In the genomic region with DNA sequence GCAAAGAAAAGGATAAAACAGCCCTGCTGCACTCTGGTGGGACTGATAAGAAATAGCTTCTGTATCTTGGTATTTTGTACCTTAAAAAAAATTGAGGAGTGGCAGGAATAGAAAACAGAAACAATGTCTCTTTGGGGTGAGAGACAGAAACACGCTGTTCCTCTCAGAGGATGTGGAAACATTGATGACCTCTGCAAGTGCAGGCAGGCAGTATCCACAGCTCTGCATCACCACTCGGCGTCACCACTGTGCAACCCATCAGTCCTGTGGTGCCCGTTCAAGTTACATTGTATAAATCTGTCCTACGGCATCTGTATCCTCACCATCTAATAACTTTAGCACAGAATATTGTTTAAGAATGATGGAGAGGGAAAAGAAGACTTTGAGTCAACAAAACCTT, we compare ENCODE assay signal across 10 cellular contexts.
A peak's percentile ranks its signal among the peaks of the same experiment; 100 is the strongest.
DNase-seq lines count a peak whose midpoint lies in the region; ATAC-seq and TF ChIP-seq lines count a peak whose summit lies in the region.
"Had no signal": no experiment of that assay in that cellular context is flagged by ENCODE, and none has a peak within 500 bp of the region (broad histone marks: within the 10 kb centered on the region; RNA-seq: fewer than 3 reads in every experiment).

No MANE protein-coding gene starts in this region.

- H3K18ac ChIP-seq in neuronal stem cell (ENCODE audit: low read length): no peak overlapping the region

- WGBS in right cardiac atrium: 18% methylated on average over 5 of the region's 5 CpGs
- no CpG with 5 or more reads among the region's 5 CpGs for whole genome bisulfite sequencing in neuronal stem cell (ENCODE audit: extremely low coverage in 2 of 2, insufficient read length in 2 of 2, insufficient replicate concordance in 1 of 2), 2 donors

- no peak overlapping the region for H2AK5ac ChIP-seq in neuronal stem cell (ENCODE audit: low read depth, low read length)

- H3K27me3 ChIP-seq in right cardiac atrium (ENCODE audit: control insufficient read depth, insufficient read depth) (no peaks in the 10 kb centered on the region), neuronal stem cell (ENCODE audit: control insufficient read depth in 3 of 3, insufficient read depth in 3 of 3, low read depth in 1 of 3, low read length in 3 of 3) (no peaks in the 10 kb centered on the region)

- ATAC-seq in GM21737 (IDR thresholded peaks at IDR 0.05; ENCODE audit: unreplicated experiment) (peak; percentile 74), right cardiac atrium (peak; percentile 98 to 100)
- ATAC-seq: CD8-positive, alpha-beta T cell had no signal

- H2BK12ac ChIP-seq in neuronal stem cell (ENCODE audit: low read length): no peak overlapping the region

- no peak overlapping the region for H4K8ac ChIP-seq in neuronal stem cell (ENCODE audit: low read depth, low read length)

- H2AFZ ChIP-seq in neuronal stem cell (ENCODE audit: low read length): no peak overlapping the region

- H3K9me3 ChIP-seq in right cardiac atrium (ENCODE audit: control insufficient read depth, low read length): no peaks in the 10 kb centered on the region
- no peaks in the 10 kb centered on the region for H3K9me3 ChIP-seq in neuronal stem cell (replicated peaks in 1 of 2; ENCODE audit: control insufficient read depth in 2 of 2, insufficient read depth in 1 of 2, low read depth in 1 of 2, low read length in 2 of 2)

- no peak overlapping the region for H3K4me2 ChIP-seq in neuronal stem cell (ENCODE audit: insufficient read depth, low read length, poor library complexity, severe bottlenecking)

- H3K23ac ChIP-seq in neuronal stem cell (ENCODE audit: low read depth, low read length, poor library complexity): no peak overlapping the region

- no peak overlapping the region for H2BK5ac ChIP-seq in neuronal stem cell (ENCODE audit: low read length)

- H3K4me1 ChIP-seq in right cardiac atrium (ENCODE audit: control insufficient read depth, insufficient read depth, low read length): peaks cover 1% of the 10 kb centered on the region
- peaks cover 0 to 9% of the 10 kb centered on the region in 2 donors for H3K4me1 ChIP-seq in neuronal stem cell (ENCODE audit: control insufficient read depth in 2 of 2, insufficient read depth in 1 of 2, low read depth in 1 of 2, low read length in 2 of 2)

- H3K14ac ChIP-seq in neuronal stem cell (ENCODE audit: low read length): no peak overlapping the region

- no peaks in the 10 kb centered on the region for H3K36me3 ChIP-seq in neuronal stem cell (replicated peaks in 1 of 2; ENCODE audit: control insufficient read depth in 2 of 2, insufficient read depth in 2 of 2, low read length in 2 of 2)

- DNase-seq in UCSD-AML1 (lab: John Stamatoyannopoulos, UW; ENCODE audit: unreplicated experiment) (peak; percentile 7), right cardiac atrium (peak; percentile 64 to 88 (median 69)), neuronal stem cell (ENCODE audit: low spot score) (no peak), NCI-H1694 (lab: John Stamatoyannopoulos, UW) (no peak), SW480 (ENCODE audit: low spot score) (no peak), NCI-H1048 (lab: John Stamatoyannopoulos, UW) (no peak)
- DNase-seq: SHP77 had no signal

- no peak overlapping the region for H2BK15ac ChIP-seq in neuronal stem cell (ENCODE audit: low read length)

- TF ChIP-seq CTCF in 22Rv1 (IDR thresholded peaks at IDR 0.05): 0 out of 2 replicates have a peak, but pooled peaks have one; percentile 3

- no peak overlapping the region for H2BK120ac ChIP-seq in neuronal stem cell (ENCODE audit: low read depth, low read length)

- no peak overlapping the region for H3K9ac ChIP-seq in neuronal stem cell (ENCODE audit: low read depth, low read length, poor library complexity)

- H3K4me3 ChIP-seq in right cardiac atrium (ENCODE audit: low read length) (no peak overlapping the region), neuronal stem cell (ENCODE audit: low read length in 2 of 2) (no peak overlapping the region)

- H3K27ac ChIP-seq in 22Rv1 (no peak overlapping the region), right cardiac atrium (ENCODE audit: low read length) (no peak overlapping the region), neuronal stem cell (replicated peaks; ENCODE audit: low read length) (no peak overlapping the region)

- intact Hi-C loops in right cardiac atrium (cut with DNase I): loop anchor here in 1 of 4 donors (10.0 kb wide), 2 partner anchors 101 to 151 kb away; a partner anchor contains a TSS

- no peak overlapping the region for H4K91ac ChIP-seq in neuronal stem cell (ENCODE audit: low read depth, low read length, poor library complexity)

- no peak overlapping the region for H3K4ac ChIP-seq in neuronal stem cell (ENCODE audit: low read length)

- H3K79me1 ChIP-seq in neuronal stem cell (ENCODE audit: low read depth, low read length): no peaks in the 10 kb centered on the region

Comparison
In these comparisons a context has a peak if more than half of its experiments do, and no peak if none do; other contexts are left out.
1. DNase-seq: peak in UCSD-AML1 (single experiment) and right cardiac atrium (3 of 3); none in neuronal stem cell (single experiment), NCI-H1694 (single experiment), SW480 (single experiment) and NCI-H1048 (single experiment).